In the genomic region with DNA sequence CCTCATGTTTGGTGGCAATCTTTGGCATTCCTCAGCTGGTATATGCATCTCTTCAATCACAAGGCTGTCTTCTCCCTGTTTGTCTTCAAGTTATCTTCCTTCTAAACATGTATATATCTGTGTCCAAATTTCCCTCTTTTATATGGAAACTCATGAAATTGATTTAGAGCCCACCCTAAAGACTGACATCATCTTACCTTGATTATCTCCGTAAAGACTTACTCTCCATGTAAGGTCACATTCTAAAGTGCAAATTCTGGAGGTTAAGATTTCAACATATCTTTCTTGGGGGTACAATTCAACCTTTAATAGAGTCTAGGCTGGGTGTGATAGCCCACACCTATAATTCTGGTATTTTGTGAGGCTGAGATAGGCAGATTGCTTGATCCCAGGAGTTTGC, we compare ENCODE assay signal across 8 cellular contexts.
"Had no signal": no experiment of that assay in that cellular context is flagged by ENCODE, and none has a peak within 500 bp of the region (broad histone marks: within the 10 kb centered on the region; RNA-seq: fewer than 3 reads in every experiment).

No MANE protein-coding gene starts in this region.

- H3K36me3 Mint-ChIP-seq: IgD-negative memory B cell had no signal

- H3K9ac ChIP-seq: KMS-11 had no signal

- DNase-seq: IMR-90, KBM-7, KG1 had no signal

- H3K4me2 ChIP-seq: KMS-11 had no signal

- H3K4me3 ChIP-seq: K562 had no signal

- FAIRE-seq: HTR-8/SVneo, K562 had no signal

- H3K27ac ChIP-seq: HL-60, KMS-11 had no signal

- H3K4me3 Mint-ChIP-seq: IgD-negative memory B cell had no signal

- H3K27me3 Mint-ChIP-seq: IgD-negative memory B cell had no signal

- H3K27ac Mint-ChIP-seq: IgD-negative memory B cell had no signal

- ATAC-seq: K562 had no signal

- H3K4me1 Mint-ChIP-seq: IgD-negative memory B cell had no signal
